In the genomic region with DNA sequence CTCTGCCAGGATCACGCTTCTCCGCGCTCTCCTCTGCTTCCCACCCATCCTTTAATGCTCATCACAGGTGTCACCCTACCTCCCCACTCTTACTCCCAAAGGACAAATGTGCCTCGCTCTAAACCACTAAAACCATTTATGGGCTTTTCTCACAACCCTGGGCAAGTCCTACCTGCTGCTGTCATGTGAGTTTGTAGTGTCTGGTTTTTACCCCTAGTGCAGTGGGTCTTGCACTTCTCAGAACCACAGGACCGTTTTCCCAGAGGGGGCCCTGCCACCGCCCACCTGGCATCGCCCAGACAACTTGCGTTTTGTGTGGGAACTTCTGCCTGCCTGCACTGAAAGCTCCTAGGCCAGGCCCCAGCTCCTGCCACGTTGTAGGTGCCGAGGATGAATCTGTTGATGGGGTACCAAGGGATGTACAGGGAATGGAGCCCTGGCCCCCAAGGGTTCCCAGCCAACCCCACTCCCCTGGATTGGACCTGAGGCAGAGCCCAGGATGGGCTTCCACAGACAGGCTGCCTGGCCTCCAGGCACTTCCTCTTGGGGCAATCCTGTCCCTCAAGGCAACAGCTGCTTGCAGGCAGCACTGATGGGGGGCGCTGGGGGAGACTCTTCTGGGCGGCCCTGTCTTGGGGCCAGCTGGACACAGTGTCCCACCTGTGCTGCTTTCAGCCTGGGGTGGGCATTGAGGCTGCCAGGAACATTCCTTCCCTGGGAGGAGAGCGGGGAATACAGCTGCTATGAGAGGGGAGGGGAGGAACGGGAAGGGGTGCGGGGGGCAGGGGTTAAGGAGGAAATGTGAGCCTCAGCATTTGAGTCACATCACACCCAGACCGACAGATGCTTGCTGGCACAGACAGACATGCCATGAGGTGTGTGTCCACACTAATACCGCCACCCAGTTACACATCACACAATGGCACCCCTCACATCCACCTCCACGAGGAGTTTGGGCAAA, we compare ENCODE assay signal across 1 cellular context.
TF ChIP-seq lines count a peak whose summit lies in the region.

No MANE protein-coding gene starts in this region.

TF ChIP-seq in HepG2, 621 proteins besides CTCF, POLR2A, EP300 and RAD21:
- 0 out of 2 replicates have a peak, but pooled peaks have one; percentile 17 for TF ChIP-seq POGZ (CRISPR knock-in tag; IDR thresholded peaks at IDR 0.05)
- 0 out of 2 replicates have a peak, but pooled peaks have one; percentile 25 for TF ChIP-seq ZSCAN25 (CRISPR knock-in tag; IDR thresholded peaks at IDR 0.05)
- TF ChIP-seq, protein P1, sequence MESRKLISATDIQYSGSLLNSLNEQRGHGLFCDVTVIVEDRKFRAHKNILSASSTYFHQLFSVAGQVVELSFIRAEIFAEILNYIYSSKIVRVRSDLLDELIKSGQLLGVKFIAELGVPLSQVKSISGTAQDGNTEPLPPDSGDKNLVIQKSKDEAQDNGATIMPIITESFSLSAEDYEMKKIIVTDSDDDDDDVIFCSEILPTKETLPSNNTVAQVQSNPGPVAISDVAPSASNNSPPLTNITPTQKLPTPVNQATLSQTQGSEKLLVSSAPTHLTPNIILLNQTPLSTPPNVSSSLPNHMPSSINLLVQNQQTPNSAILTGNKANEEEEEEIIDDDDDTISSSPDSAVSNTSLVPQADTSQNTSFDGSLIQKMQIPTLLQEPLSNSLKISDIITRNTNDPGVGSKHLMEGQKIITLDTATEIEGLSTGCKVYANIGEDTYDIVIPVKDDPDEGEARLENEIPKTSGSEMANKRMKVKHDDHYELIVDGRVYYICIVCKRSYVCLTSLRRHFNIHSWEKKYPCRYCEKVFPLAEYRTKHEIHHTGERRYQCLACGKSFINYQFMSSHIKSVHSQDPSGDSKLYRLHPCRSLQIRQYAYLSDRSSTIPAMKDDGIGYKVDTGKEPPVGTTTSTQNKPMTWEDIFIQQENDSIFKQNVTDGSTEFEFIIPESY (CRISPR knock-in tag; IDR thresholded peaks at IDR 0.05) = peak; percentile 88
- TF ChIP-seq IKZF4 (CRISPR knock-in tag; IDR thresholded peaks at IDR 0.05; ENCODE audit: borderline replicate concordance, low read depth, not compliant biosample characterization) = peak; percentile 28
- TF ChIP-seq ZNF343 (CRISPR knock-in tag; IDR thresholded peaks at IDR 0.05) = 0 out of 2 replicates have a peak, but pooled peaks have one; percentile 6
- TF ChIP-seq NCOA1 (CRISPR knock-in tag; IDR thresholded peaks at IDR 0.05) = 0 out of 2 replicates have a peak, but pooled peaks have one; percentile 27
- no peak for TF ChIP-seq NFIB (CRISPR knock-in tag; IDR thresholded peaks at IDR 0.05; ENCODE audit: borderline replicate concordance)
- TF ChIP-seq, protein P2, sequence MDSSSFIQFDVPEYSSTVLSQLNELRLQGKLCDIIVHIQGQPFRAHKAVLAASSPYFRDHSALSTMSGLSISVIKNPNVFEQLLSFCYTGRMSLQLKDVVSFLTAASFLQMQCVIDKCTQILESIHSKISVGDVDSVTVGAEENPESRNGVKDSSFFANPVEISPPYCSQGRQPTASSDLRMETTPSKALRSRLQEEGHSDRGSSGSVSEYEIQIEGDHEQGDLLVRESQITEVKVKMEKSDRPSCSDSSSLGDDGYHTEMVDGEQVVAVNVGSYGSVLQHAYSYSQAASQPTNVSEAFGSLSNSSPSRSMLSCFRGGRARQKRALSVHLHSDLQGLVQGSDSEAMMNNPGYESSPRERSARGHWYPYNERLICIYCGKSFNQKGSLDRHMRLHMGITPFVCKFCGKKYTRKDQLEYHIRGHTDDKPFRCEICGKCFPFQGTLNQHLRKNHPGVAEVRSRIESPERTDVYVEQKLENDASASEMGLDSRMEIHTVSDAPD (CRISPR knock-in tag; IDR thresholded peaks at IDR 0.05) = no peak
- TF ChIP-seq, protein P3, sequence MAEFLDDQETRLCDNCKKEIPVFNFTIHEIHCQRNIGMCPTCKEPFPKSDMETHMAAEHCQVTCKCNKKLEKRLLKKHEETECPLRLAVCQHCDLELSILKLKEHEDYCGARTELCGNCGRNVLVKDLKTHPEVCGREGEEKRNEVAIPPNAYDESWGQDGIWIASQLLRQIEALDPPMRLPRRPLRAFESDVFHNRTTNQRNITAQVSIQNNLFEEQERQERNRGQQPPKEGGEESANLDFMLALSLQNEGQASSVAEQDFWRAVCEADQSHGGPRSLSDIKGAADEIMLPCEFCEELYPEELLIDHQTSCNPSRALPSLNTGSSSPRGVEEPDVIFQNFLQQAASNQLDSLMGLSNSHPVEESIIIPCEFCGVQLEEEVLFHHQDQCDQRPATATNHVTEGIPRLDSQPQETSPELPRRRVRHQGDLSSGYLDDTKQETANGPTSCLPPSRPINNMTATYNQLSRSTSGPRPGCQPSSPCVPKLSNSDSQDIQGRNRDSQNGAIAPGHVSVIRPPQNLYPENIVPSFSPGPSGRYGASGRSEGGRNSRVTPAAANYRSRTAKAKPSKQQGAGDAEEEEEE (CRISPR knock-in tag; IDR thresholded peaks at IDR 0.05; ENCODE audit: borderline replicate concordance) = no peak
- TF ChIP-seq, protein P4, sequence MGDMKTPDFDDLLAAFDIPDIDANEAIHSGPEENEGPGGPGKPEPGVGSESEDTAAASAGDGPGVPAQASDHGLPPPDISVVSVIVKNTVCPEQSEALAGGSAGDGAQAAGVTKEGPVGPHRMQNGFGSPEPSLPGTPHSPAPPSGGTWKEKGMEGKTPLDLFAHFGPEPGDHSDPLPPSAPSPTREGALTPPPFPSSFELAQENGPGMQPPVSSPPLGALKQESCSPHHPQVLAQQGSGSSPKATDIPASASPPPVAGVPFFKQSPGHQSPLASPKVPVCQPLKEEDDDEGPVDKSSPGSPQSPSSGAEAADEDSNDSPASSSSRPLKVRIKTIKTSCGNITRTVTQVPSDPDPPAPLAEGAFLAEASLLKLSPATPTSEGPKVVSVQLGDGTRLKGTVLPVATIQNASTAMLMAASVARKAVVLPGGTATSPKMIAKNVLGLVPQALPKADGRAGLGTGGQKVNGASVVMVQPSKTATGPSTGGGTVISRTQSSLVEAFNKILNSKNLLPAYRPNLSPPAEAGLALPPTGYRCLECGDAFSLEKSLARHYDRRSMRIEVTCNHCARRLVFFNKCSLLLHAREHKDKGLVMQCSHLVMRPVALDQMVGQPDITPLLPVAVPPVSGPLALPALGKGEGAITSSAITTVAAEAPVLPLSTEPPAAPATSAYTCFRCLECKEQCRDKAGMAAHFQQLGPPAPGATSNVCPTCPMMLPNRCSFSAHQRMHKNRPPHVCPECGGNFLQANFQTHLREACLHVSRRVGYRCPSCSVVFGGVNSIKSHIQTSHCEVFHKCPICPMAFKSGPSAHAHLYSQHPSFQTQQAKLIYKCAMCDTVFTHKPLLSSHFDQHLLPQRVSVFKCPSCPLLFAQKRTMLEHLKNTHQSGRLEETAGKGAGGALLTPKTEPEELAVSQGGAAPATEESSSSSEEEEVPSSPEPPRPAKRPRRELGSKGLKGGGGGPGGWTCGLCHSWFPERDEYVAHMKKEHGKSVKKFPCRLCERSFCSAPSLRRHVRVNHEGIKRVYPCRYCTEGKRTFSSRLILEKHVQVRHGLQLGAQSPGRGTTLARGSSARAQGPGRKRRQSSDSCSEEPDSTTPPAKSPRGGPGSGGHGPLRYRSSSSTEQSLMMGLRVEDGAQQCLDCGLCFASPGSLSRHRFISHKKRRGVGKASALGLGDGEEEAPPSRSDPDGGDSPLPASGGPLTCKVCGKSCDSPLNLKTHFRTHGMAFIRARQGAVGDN (CRISPR knock-in tag; IDR thresholded peaks at IDR 0.05) = 0 out of 2 replicates have a peak, but pooled peaks have one; percentile 22
- TF ChIP-seq, protein P5, sequence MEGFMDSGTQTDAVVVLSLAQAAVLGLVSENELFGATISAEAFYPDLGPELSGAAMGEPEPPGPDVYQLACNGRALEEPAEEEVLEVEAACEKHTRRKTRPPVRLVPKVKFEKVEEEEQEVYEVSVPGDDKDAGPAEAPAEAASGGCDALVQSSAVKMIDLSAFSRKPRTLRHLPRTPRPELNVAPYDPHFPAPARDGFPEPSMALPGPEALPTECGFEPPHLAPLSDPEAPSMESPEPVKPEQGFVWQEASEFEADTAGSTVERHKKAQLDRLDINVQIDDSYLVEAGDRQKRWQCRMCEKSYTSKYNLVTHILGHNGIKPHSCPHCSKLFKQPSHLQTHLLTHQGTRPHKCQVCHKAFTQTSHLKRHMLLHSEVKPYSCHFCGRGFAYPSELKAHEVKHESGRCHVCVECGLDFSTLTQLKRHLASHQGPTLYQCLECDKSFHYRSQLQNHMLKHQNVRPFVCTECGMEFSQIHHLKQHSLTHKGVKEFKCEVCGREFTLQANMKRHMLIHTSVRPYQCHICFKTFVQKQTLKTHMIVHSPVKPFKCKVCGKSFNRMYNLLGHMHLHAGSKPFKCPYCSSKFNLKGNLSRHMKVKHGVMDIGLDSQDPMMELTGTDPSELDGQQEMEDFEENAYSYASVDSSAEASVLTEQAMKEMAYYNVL (CRISPR knock-in tag; IDR thresholded peaks at IDR 0.05; ENCODE audit: borderline replicate concordance) = 0 out of 2 replicates have a peak, but pooled peaks have one; percentile 41
- TF ChIP-seq, protein P6, sequence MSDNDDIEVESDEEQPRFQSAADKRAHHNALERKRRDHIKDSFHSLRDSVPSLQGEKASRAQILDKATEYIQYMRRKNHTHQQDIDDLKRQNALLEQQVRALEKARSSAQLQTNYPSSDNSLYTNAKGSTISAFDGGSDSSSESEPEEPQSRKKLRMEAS (IDR thresholded peaks at IDR 0.05) = 0 out of 2 replicates have a peak, but pooled peaks have one; percentile 25
